Comparison of ENCODE assay signal across 18 cellular contexts in genomic region chr18:48393170-48393569, GRCh38. TPM values are rescaled to one million over a fixed set of nuclear protein-coding genes. Genes with fewer than 3 reads are reported as not detected.
"Had no signal": no experiment of that assay in that cellular context is flagged by ENCODE, and none has a peak within 500 bp of the region (broad histone marks: within the 10 kb centered on the region; RNA-seq: fewer than 3 reads in every experiment).

No MANE protein-coding gene starts in this region.

- H3K9me3 ChIP-seq: adrenal gland, colonic mucosa, gastroesophageal sphincter, heart right ventricle, pancreas, sigmoid colon, spleen, upper lobe of right lung had no signal

- H3K36me3 ChIP-seq: adrenal gland, colonic mucosa, gastroesophageal sphincter, heart right ventricle, pancreas, sigmoid colon, spleen, upper lobe of right lung had no signal

- H3K4me3 Mint-ChIP-seq: activated CD8-positive, alpha-beta memory T cell treated with anti-CD3 and anti-CD28 coated beads, Interleukin-2, amount 10 ng/mL, durations not matched to agents 7 days and 5 days; naive B cell; stimulated activated naive CD8-positive, alpha-beta T cell treated with anti-CD3 and anti-CD28 coated beads, Interleukin-15, amount 100 ng/mL, for 72 hours had no signal

- H3K4me3 ChIP-seq: adrenal gland, colonic mucosa, gastroesophageal sphincter, heart right ventricle, pancreas, sigmoid colon, spleen, upper lobe of right lung had no signal

- H3K36me3 Mint-ChIP-seq: activated CD8-positive, alpha-beta memory T cell treated with anti-CD3 and anti-CD28 coated beads, Interleukin-2, amount 10 ng/mL, durations not matched to agents 7 days and 5 days; naive B cell had no signal

- H3K27me3 ChIP-seq: adrenal gland, colonic mucosa, gastroesophageal sphincter, pancreas, upper lobe of right lung had no signal

- H3K9me3 Mint-ChIP-seq: stimulated activated naive CD8-positive, alpha-beta T cell treated with anti-CD3 and anti-CD28 coated beads, Interleukin-15, amount 100 ng/mL, for 72 hours had no signal

- DNase-seq: activated CD4-positive, alpha-beta T cell treated with anti-CD3 and anti-CD28 coated beads, Interleukin-2, amount 50 U/mL, for 4 hours; activated CD8-positive, alpha-beta memory T cell treated with anti-CD3 and anti-CD28 coated beads, Interleukin-2, amount 10 ng/mL, durations not matched to agents 7 days and 5 days; activated naive CD4-positive, alpha-beta T cell treated with anti-CD3 and anti-CD28 coated beads, Interleukin-2, amount 50 U/mL, for 16 hours; activated T-cell treated with anti-CD3 and anti-CD28 coated beads, Interleukin-2, amount 50 U/mL, for 1 hour; central memory CD4-positive, alpha-beta T cell; colonic mucosa; heart right ventricle; naive B cell; pancreas; sigmoid colon; spleen; stimulated activated CD4-positive, alpha-beta T cell treated with anti-CD3 and anti-CD28 coated beads, Interleukin-1b, Interleukin-23, amount 100 ng/mL, for 48 hours; stimulated activated naive CD8-positive, alpha-beta T cell treated with anti-CD3 and anti-CD28 coated beads, Interleukin-15, amount 100 ng/mL, for 72 hours; upper lobe of right lung had no signal

- ATAC-seq: activated CD4-positive, CD25-positive, alpha-beta regulatory T cell treated with anti-CD3 and anti-CD28 coated beads, Interleukin-2, amount 50 U/mL, for 24 hours; activated CD8-positive, alpha-beta memory T cell treated with anti-CD3 and anti-CD28 coated beads, Interleukin-2, amount 10 ng/mL, durations not matched to agents 7 days and 5 days; gastroesophageal sphincter; heart right ventricle; pancreas; stimulated activated naive CD8-positive, alpha-beta T cell treated with anti-CD3 and anti-CD28 coated beads, Interleukin-15, amount 100 ng/mL, for 72 hours had no signal

- H3K27ac ChIP-seq: colonic mucosa, heart right ventricle, pancreas, upper lobe of right lung had no signal

- H3K4me1 Mint-ChIP-seq: activated CD8-positive, alpha-beta memory T cell treated with anti-CD3 and anti-CD28 coated beads, Interleukin-2, amount 10 ng/mL, durations not matched to agents 7 days and 5 days; naive B cell; stimulated activated naive CD8-positive, alpha-beta T cell treated with anti-CD3 and anti-CD28 coated beads, Interleukin-15, amount 100 ng/mL, for 72 hours had no signal

- H3K27ac Mint-ChIP-seq: activated CD8-positive, alpha-beta memory T cell treated with anti-CD3 and anti-CD28 coated beads, Interleukin-2, amount 10 ng/mL, durations not matched to agents 7 days and 5 days; naive B cell had no signal

- H3K4me1 ChIP-seq: colonic mucosa, pancreas had no signal

RNA-seq across cellular contexts. Expression of gene ZBTB7C, which starts 16.0 kb away (rescaled TPM):
- total RNA-seq: mononuclear cell had no signal
